In genomic region chr1:71638081-71638766, GRCh38 we compare ENCODE assay signal across 15 cellular contexts.
DNase-seq lines count a peak whose midpoint lies in the region; ATAC-seq and TF ChIP-seq lines count a peak whose summit lies in the region.
"Had no signal": no experiment of that assay in that cellular context is flagged by ENCODE, and none has a peak within 500 bp of the region (broad histone marks: within the 10 kb centered on the region; RNA-seq: fewer than 3 reads in every experiment).

No MANE protein-coding gene starts in this region.

- H3K27me3 ChIP-seq in RWPE2 (ENCODE audit: insufficient read depth, poor library complexity, severe bottlenecking) = no peaks in the 10 kb centered on the region

- ATAC-seq in RWPE2 (ENCODE audit: low read depth) (peak; percentile 61; the same call in 2 of the 3 replicates), GM18520 (IDR thresholded peaks at IDR 0.05; ENCODE audit: unreplicated experiment) (no peak)
- ATAC-seq: effector memory CD8-positive, alpha-beta T cell; stimulated activated naive CD8-positive, alpha-beta T cell treated with anti-CD3 and anti-CD28 coated beads, Interleukin-15, Interleukin-2, amounts not matched to agents 100 U/mL and 50 U/mL, for 24 hours had no signal

- intact Hi-C loops in posterior cingulate gyrus (cut with DNase I) = no loop called here

- H3K27ac ChIP-seq in RWPE2 (ENCODE audit: poor library complexity, severe bottlenecking) = no peak overlapping the region

- no peaks in the 10 kb centered on the region for H3K9me3 ChIP-seq in RWPE2 (ENCODE audit: severe bottlenecking)

- peak; percentile 70 for DNase-seq in ELR (ENCODE audit: low read depth)
- DNase-seq in RWPE2 (ENCODE audit: low spot score) = no peak
- DNase-seq in fibroblast of the aortic adventitia (ENCODE audit: low read depth) = peak; percentile 56
- DNase-seq in renal cortical epithelial cell (ENCODE audit: low read depth) = peak; percentile 26
- no peak for DNase-seq in posterior cingulate gyrus
- no peak for DNase-seq in activated T-cell treated with anti-CD3 and anti-CD28 coated beads, Interleukin-2, amount 50 U/mL, for 48 hours
- DNase-seq: activated naive CD4-positive, alpha-beta T cell; CD4-positive, CD25-positive, alpha-beta regulatory T cell; effector memory CD8-positive, alpha-beta T cell; NCI-H1930; NCI-H524 treated with DMSO at 0.1 percent for 48 hours; nucleus accumbens; OCI-M1; stimulated activated naive CD8-positive, alpha-beta T cell treated with anti-CD3 and anti-CD28 coated beads, Interleukin-15, Interleukin-2, amounts not matched to agents 100 U/mL and 50 U/mL, for 24 hours had no signal

- no peaks in the 10 kb centered on the region for H3K4me1 ChIP-seq in RWPE2 (ENCODE audit: insufficient read depth, poor library complexity, severe bottlenecking)

- no peak for TF ChIP-seq CTCF in RWPE2 (IDR thresholded peaks at IDR 0.05; ENCODE audit: poor library complexity, severe bottlenecking)
- no peak for TF ChIP-seq CTCF in fibroblast of the aortic adventitia (IDR thresholded peaks at IDR 0.05; ENCODE audit: insufficient read depth, low read length)

- H3K4me3 ChIP-seq in RWPE2 (ENCODE audit: severe bottlenecking) (no peak overlapping the region), fibroblast of the aortic adventitia (ENCODE audit: low read depth, low read length) (no peak overlapping the region)

- H3K36me3 ChIP-seq in RWPE2 (ENCODE audit: low read depth) = no peaks in the 10 kb centered on the region

Comparison
In these comparisons a context has a peak if more than half of its experiments do, and no peak if none do; other contexts are left out.
1. DNase-seq: peak in ELR (single experiment), fibroblast of the aortic adventitia (single experiment) and renal cortical epithelial cell (single experiment); none in RWPE2 (single experiment), posterior cingulate gyrus (0 of 10) and activated T-cell treated with anti-CD3 and anti-CD28 coated beads, Interleukin-2, amount 50 U/mL, for 48 hours (0 of 2).